1 cellular context compared by ENCODE assay signal in the genomic region with DNA sequence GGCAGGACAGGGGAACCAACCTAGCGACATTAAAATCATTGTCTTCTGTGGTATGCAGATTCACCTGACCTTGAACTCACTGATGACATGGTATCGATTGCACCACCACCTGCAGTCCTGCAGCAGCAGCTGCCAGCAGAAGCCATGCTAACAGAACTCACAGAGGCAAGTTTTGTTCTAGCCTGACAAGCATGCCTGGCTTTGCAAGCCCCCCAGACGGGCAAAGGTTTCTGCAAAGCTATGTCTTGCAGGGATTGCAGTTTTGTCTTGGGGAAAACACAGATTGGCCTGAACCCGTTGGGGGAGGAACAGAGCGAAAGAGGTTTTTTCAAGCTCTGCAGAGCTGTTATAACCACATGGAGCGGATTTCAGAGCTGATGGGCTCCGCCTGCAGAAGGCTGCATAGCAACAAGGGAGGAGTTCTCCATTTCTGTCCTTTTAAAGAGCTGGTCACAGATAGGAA.
A peak's percentile ranks its signal among the peaks of the same experiment; 100 is the strongest.
TF ChIP-seq lines count a peak whose summit lies in the region.

No MANE protein-coding gene starts in this region.

TF ChIP-seq in HepG2, 621 proteins besides CTCF, POLR2A, EP300 and RAD21 (continued from another document):
- TF ChIP-seq, protein P1, sequence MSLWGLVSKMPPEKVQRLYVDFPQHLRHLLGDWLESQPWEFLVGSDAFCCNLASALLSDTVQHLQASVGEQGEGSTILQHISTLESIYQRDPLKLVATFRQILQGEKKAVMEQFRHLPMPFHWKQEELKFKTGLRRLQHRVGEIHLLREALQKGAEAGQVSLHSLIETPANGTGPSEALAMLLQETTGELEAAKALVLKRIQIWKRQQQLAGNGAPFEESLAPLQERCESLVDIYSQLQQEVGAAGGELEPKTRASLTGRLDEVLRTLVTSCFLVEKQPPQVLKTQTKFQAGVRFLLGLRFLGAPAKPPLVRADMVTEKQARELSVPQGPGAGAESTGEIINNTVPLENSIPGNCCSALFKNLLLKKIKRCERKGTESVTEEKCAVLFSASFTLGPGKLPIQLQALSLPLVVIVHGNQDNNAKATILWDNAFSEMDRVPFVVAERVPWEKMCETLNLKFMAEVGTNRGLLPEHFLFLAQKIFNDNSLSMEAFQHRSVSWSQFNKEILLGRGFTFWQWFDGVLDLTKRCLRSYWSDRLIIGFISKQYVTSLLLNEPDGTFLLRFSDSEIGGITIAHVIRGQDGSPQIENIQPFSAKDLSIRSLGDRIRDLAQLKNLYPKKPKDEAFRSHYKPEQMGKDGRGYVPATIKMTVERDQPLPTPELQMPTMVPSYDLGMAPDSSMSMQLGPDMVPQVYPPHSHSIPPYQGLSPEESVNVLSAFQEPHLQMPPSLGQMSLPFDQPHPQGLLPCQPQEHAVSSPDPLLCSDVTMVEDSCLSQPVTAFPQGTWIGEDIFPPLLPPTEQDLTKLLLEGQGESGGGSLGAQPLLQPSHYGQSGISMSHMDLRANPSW (CRISPR knock-in tag; IDR thresholded peaks at IDR 0.05; ENCODE audit: borderline replicate concordance) = no peak
- TF ChIP-seq, protein P2, sequence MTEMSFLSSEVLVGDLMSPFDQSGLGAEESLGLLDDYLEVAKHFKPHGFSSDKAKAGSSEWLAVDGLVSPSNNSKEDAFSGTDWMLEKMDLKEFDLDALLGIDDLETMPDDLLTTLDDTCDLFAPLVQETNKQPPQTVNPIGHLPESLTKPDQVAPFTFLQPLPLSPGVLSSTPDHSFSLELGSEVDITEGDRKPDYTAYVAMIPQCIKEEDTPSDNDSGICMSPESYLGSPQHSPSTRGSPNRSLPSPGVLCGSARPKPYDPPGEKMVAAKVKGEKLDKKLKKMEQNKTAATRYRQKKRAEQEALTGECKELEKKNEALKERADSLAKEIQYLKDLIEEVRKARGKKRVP (CRISPR knock-in tag; IDR thresholded peaks at IDR 0.05) = 0 out of 4 replicates have a peak, but pooled peaks of 1 of the 2 experiments have one; percentile 27
- TF ChIP-seq ZNF780A (CRISPR knock-in tag; IDR thresholded peaks at IDR 0.05) (no peak), SRF (IDR thresholded peaks at IDR 0.05; ENCODE audit: low read depth, low read length) (no peak), RFX1 (IDR thresholded peaks at IDR 0.05) (no peak), RARA (CRISPR knock-in tag; IDR thresholded peaks at IDR 0.05) (peak; percentile 98), IRF2 (CRISPR knock-in tag; IDR thresholded peaks at IDR 0.05) (no peak), SOX5 (CRISPR knock-in tag; IDR thresholded peaks at IDR 0.05; ENCODE audit: borderline replicate concordance) (peak; percentile 80; the same call in 1 of the 2 replicates)
- TF ChIP-seq, protein P3, sequence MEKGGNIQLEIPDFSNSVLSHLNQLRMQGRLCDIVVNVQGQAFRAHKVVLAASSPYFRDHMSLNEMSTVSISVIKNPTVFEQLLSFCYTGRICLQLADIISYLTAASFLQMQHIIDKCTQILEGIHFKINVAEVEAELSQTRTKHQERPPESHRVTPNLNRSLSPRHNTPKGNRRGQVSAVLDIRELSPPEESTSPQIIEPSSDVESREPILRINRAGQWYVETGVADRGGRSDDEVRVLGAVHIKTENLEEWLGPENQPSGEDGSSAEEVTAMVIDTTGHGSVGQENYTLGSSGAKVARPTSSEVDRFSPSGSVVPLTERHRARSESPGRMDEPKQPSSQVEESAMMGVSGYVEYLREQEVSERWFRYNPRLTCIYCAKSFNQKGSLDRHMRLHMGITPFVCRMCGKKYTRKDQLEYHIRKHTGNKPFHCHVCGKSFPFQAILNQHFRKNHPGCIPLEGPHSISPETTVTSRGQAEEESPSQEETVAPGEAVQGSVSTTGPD (CRISPR knock-in tag; IDR thresholded peaks at IDR 0.05) = no peak
